ENCODE assay signal across 1 cellular context in the genomic region with DNA sequence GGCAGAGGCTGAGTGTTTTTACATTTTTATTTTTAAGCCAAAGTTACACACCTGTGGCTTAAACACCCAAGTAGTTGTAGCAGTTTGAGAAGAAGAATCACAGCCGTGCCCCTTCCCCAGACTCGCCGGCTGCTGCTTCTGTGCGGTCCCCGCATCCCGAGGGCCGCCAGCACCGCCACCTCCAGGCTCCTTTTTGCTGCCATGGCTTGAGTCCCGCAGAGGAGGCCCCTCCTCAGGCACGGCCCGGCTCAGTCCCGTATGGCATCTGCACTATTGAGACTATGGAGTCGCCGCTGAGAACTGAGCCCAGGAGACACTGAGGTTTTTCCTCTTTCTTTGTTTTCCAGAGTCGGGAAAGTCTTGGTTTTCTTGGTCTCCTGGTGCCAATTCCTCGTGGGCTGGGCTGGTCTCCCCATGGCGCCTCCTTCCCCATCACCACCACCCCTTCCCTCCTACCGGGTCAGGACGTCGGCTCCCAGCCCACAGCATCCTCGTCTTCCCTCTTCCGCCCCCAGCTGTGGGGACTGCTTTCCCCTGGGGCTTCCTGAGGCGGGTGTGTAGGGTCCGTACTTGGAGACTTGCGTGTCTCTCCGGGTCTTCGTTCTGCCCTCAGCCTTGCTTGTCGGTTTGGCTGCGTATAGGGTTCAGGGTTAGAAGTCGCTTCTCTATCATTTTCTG.
TF ChIP-seq lines count a peak whose summit lies in the region.

No MANE protein-coding gene starts in this region.

TF ChIP-seq in HepG2, 621 proteins besides CTCF, POLR2A, EP300 and RAD21:
- TF ChIP-seq TBX3 (IDR thresholded peaks at IDR 0.05; ENCODE audit: borderline replicate concordance): no peak
- TF ChIP-seq ZNF33B (CRISPR knock-in tag; IDR thresholded peaks at IDR 0.05): no peak
- TF ChIP-seq TOE1 (CRISPR knock-in tag; IDR thresholded peaks at IDR 0.05): no peak
- no peak for TF ChIP-seq SMAD3 (CRISPR knock-in tag; IDR thresholded peaks at IDR 0.05)
- TF ChIP-seq, protein P1, sequence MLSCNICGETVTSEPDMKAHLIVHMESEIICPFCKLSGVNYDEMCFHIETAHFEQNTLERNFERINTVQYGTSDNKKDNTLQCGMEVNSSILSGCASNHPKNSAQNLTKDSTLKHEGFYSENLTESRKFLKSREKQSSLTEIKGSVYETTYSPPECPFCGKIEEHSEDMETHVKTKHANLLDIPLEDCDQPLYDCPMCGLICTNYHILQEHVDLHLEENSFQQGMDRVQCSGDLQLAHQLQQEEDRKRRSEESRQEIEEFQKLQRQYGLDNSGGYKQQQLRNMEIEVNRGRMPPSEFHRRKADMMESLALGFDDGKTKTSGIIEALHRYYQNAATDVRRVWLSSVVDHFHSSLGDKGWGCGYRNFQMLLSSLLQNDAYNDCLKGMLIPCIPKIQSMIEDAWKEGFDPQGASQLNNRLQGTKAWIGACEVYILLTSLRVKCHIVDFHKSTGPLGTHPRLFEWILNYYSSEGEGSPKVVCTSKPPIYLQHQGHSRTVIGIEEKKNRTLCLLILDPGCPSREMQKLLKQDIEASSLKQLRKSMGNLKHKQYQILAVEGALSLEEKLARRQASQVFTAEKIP (CRISPR knock-in tag; IDR thresholded peaks at IDR 0.05; ENCODE audit: borderline replicate concordance): no peak
- TF ChIP-seq SP140L (CRISPR knock-in tag; IDR thresholded peaks at IDR 0.05; ENCODE audit: borderline replicate concordance): no peak
- TF ChIP-seq ATAD3A (CRISPR knock-in tag; IDR thresholded peaks at IDR 0.05): no peak
- TF ChIP-seq, protein P2, sequence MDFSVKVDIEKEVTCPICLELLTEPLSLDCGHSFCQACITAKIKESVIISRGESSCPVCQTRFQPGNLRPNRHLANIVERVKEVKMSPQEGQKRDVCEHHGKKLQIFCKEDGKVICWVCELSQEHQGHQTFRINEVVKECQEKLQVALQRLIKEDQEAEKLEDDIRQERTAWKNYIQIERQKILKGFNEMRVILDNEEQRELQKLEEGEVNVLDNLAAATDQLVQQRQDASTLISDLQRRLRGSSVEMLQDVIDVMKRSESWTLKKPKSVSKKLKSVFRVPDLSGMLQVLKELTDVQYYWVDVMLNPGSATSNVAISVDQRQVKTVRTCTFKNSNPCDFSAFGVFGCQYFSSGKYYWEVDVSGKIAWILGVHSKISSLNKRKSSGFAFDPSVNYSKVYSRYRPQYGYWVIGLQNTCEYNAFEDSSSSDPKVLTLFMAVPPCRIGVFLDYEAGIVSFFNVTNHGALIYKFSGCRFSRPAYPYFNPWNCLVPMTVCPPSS (IDR thresholded peaks at IDR 0.05): no peak
- no peak for TF ChIP-seq ZNF75D (CRISPR knock-in tag; IDR thresholded peaks at IDR 0.05; ENCODE audit: borderline replicate concordance)
- no peak for TF ChIP-seq ZNF260 (CRISPR knock-in tag; IDR thresholded peaks at IDR 0.05; ENCODE audit: borderline replicate concordance, low read depth)
